26 cellular contexts compared by ENCODE assay signal in the genomic region with DNA sequence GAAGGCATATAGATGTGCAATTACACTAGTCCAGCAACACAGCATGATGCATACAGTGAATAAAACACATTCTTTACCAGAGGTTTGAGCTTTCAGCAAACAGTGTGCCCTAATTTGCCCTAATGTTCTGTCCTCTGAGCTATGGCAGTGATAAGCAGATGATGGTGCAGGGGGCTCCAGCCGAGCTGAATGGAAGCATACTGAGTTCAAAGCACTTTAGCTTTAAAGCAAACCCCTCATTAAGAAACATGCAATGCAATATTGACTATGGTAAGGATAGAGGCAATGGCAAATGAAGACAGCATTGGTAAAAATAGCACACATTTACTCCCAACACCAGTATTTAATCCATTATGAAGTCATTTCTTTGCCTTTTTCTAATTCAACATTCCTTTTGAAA.
"Had no signal": no experiment of that assay in that cellular context is flagged by ENCODE, and none has a peak within 500 bp of the region (broad histone marks: within the 10 kb centered on the region; RNA-seq: fewer than 3 reads in every experiment).

No MANE protein-coding gene starts in this region.

- H3K4me3 Mint-ChIP-seq: mesothelial cell of epicardium; naive B cell; natural killer cell; nephron progenitor cell; stimulated activated memory B cell treated with anti-CD40 and anti-IgM and Interleukin-4, amounts not matched to agents 10 μg/mL and 1 μg/mL and 100 μg/mL, for 72 hours; stimulated activated naive CD8-positive, alpha-beta T cell treated with anti-CD3 and anti-CD28 coated beads, Interleukin-15, amount 100 ng/mL, for 72 hours; type B pancreatic cell had no signal

- H3K4me2 ChIP-seq: hepatocyte, smooth muscle cell had no signal

- H3K4me1 Mint-ChIP-seq: naive B cell; natural killer cell; stimulated activated memory B cell treated with anti-CD40 and anti-IgM and Interleukin-4, amounts not matched to agents 10 μg/mL and 1 μg/mL and 100 μg/mL, for 72 hours; stimulated activated naive CD8-positive, alpha-beta T cell treated with anti-CD3 and anti-CD28 coated beads, Interleukin-15, amount 100 ng/mL, for 72 hours had no signal

- DNase-seq: islet precursor cell; left ventricle myocardium inferior; mesendoderm; naive B cell; natural killer cell; nephron progenitor cell; nucleus accumbens; psoas muscle; right lobe of liver; stimulated activated CD4-positive, alpha-beta T cell treated with anti-CD3 and anti-CD28 coated beads, Interleukin-1b, Interleukin-23, amount 100 ng/mL, for 48 hours; stimulated activated CD4-positive, alpha-beta T cell treated with anti-CD3 and anti-CD28 coated beads, Interleukin-2, amount 100 ng/mL, for 48 hours; stimulated activated CD4-positive, alpha-beta T cell treated with anti-CD3 and anti-CD28 coated beads, Interleukin-4, amount 100 ng/mL, for 4 hours; stimulated activated CD8-positive, alpha-beta memory T cell treated with anti-CD3 and anti-CD28 coated beads, Interleukin-4, amount 100 ng/mL, for 48 hours; stimulated activated naive CD4-positive, alpha-beta T cell treated with Interleukin-2 at 50 U/mL for 16 hours; stimulated activated naive CD8-positive, alpha-beta T cell treated with anti-CD3 and anti-CD28 coated beads, Interleukin-15, amount 100 ng/mL, for 72 hours; substantia nigra; uterus had no signal

- H3K79me2 ChIP-seq: hepatocyte, parathyroid adenoma had no signal

- ATAC-seq: natural killer cell; psoas muscle; right lobe of liver; stimulated activated memory B cell treated with anti-CD40 and anti-IgM and Interleukin-4, amounts not matched to agents 10 μg/mL and 1 μg/mL and 100 μg/mL, for 72 hours; stimulated activated naive CD8-positive, alpha-beta T cell treated with anti-CD3 and anti-CD28 coated beads, Interleukin-15, amount 100 ng/mL, for 72 hours had no signal

- H3K27me3 ChIP-seq: hepatocyte, right atrium auricular region, right lobe of liver, tibial nerve, uterus had no signal

- H2AFZ ChIP-seq: hepatocyte, parathyroid adenoma had no signal

- H3K9ac ChIP-seq: parathyroid adenoma had no signal

- H3K9me3 ChIP-seq: left ventricle myocardium inferior, psoas muscle, right atrium auricular region, right lobe of liver, tibial nerve, uterus had no signal

- H3K36me3 ChIP-seq: left ventricle myocardium inferior, right atrium auricular region, right lobe of liver, tibial nerve, uterus had no signal

- H3K4me3 ChIP-seq: hepatocyte, left ventricle myocardium inferior, lung, psoas muscle, right atrium auricular region, right lobe of liver, smooth muscle cell, tibial nerve, uterus had no signal

- H3K36me3 Mint-ChIP-seq: mesothelial cell of epicardium; naive B cell; natural killer cell; stimulated activated memory B cell treated with anti-CD40 and anti-IgM and Interleukin-4, amounts not matched to agents 10 μg/mL and 1 μg/mL and 100 μg/mL, for 72 hours; type B pancreatic cell had no signal

- H3K27me3 Mint-ChIP-seq: naive B cell; stimulated activated memory B cell treated with anti-CD40 and anti-IgM and Interleukin-4, amounts not matched to agents 10 μg/mL and 1 μg/mL and 100 μg/mL, for 72 hours; stimulated activated naive CD8-positive, alpha-beta T cell treated with anti-CD3 and anti-CD28 coated beads, Interleukin-15, amount 100 ng/mL, for 72 hours had no signal

- H3K27ac ChIP-seq: hepatocyte, left ventricle myocardium inferior, parathyroid adenoma, psoas muscle, right atrium auricular region, right lobe of liver, tibial nerve, uterus had no signal

- H3K9me3 Mint-ChIP-seq: mesothelial cell of epicardium; stimulated activated naive CD8-positive, alpha-beta T cell treated with anti-CD3 and anti-CD28 coated beads, Interleukin-15, amount 100 ng/mL, for 72 hours; type B pancreatic cell had no signal

- H3K27ac Mint-ChIP-seq: mesothelial cell of epicardium; naive B cell; natural killer cell; nephron progenitor cell; stimulated activated memory B cell treated with anti-CD40 and anti-IgM and Interleukin-4, amounts not matched to agents 10 μg/mL and 1 μg/mL and 100 μg/mL, for 72 hours; stimulated activated naive CD8-positive, alpha-beta T cell treated with anti-CD3 and anti-CD28 coated beads, Interleukin-15, amount 100 ng/mL, for 72 hours; type B pancreatic cell had no signal
